In genomic region chr12:6294533-6295186, GRCh38 we compare ENCODE assay signal across 1 cellular context.
TF ChIP-seq lines count a peak whose summit lies in the region.

No MANE protein-coding gene starts in this region.

TF ChIP-seq in endothelial cell of umbilical vein, 7 proteins besides CTCF, POLR2A, EP300 and RAD21:
- no peak for TF ChIP-seq POLR2AphosphoS5 (IDR thresholded peaks at IDR 0.05; ENCODE audit: insufficient read depth, low read depth, low read length)
- no peak for TF ChIP-seq MAX (IDR thresholded peaks at IDR 0.05; ENCODE audit: insufficient read depth, insufficient read length)
- no peak for TF ChIP-seq FOS (IDR thresholded peaks at IDR 0.05; ENCODE audit: borderline replicate concordance, insufficient read depth, low read length)
- no peak for TF ChIP-seq EZH2 (IDR thresholded peaks at IDR 0.05; ENCODE audit: borderline replicate concordance, low read depth, low read length, severe bottlenecking)
- no peak for TF ChIP-seq JUN (IDR thresholded peaks at IDR 0.05; ENCODE audit: borderline replicate concordance, insufficient read depth, insufficient read length, low read depth)
- no peak for TF ChIP-seq MYC (IDR thresholded peaks at IDR 0.05; ENCODE audit: low read depth, low read length)
- no peak for TF ChIP-seq GATA2 (IDR thresholded peaks at IDR 0.05; ENCODE audit: insufficient read depth, insufficient read length, low read depth, low read length)
TF ChIP-seq in endothelial cell of umbilical vein: peak in this region for 0.
